ENCODE assay signal across 1 cellular context in the genomic region with DNA sequence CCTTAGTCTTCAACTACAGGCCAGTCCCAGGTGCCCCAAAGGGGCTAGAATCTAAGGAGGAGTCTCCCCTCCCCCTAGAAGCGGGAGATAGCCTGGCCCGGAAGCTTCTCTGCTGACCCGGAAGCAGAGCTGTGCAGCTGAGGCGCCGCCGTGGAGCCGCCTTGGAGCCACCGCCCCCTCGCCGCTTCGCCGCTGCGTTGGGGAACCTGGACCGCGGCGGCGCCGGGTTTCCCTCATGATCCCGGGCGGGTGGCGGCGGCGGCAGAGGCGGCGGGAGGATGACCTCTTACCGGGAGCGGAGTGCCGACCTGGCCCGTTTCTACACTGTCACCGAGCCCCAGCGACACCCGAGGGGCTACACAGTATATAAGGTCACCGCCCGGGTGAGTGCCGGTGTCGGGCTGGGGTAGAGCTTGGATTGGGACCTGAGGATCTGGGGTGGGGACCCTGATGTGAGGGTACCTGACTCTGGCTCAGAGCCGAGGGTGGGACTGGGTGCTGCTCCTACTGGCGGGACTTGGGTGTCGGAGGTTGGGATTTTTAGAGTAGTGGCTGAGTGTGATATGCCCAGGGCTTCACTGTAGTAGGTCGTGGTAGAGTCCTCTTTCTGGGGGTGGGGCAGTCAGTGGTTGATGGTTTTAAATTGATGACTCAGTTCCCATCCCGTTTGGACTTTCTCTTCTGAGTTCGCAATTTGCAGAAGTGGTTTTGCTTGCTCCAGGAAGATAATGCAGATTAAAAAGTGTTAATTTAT.
A peak's percentile ranks its signal among the peaks of the same experiment; 100 is the strongest.
TF ChIP-seq lines count a peak whose summit lies in the region.

A gene with protein sequence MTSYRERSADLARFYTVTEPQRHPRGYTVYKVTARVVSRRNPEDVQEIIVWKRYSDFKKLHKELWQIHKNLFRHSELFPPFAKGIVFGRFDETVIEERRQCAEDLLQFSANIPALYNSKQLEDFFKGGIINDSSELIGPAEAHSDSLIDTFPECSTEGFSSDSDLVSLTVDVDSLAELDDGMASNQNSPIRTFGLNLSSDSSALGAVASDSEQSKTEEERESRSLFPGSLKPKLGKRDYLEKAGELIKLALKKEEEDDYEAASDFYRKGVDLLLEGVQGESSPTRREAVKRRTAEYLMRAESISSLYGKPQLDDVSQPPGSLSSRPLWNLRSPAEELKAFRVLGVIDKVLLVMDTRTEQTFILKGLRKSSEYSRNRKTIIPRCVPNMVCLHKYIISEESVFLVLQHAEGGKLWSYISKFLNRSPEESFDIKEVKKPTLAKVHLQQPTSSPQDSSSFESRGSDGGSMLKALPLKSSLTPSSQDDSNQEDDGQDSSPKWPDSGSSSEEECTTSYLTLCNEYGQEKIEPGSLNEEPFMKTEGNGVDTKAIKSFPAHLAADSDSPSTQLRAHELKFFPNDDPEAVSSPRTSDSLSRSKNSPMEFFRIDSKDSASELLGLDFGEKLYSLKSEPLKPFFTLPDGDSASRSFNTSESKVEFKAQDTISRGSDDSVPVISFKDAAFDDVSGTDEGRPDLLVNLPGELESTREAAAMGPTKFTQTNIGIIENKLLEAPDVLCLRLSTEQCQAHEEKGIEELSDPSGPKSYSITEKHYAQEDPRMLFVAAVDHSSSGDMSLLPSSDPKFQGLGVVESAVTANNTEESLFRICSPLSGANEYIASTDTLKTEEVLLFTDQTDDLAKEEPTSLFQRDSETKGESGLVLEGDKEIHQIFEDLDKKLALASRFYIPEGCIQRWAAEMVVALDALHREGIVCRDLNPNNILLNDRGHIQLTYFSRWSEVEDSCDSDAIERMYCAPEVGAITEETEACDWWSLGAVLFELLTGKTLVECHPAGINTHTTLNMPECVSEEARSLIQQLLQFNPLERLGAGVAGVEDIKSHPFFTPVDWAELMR (plus strand): TSS at position 115 of the 754 bp plus-strand sequence. CDS start 164 bp downstream, at position 279.

TF ChIP-seq in HepG2, 621 proteins besides CTCF, POLR2A, EP300 and RAD21 (continued from another document and continues in another):
- TF ChIP-seq, protein P1, sequence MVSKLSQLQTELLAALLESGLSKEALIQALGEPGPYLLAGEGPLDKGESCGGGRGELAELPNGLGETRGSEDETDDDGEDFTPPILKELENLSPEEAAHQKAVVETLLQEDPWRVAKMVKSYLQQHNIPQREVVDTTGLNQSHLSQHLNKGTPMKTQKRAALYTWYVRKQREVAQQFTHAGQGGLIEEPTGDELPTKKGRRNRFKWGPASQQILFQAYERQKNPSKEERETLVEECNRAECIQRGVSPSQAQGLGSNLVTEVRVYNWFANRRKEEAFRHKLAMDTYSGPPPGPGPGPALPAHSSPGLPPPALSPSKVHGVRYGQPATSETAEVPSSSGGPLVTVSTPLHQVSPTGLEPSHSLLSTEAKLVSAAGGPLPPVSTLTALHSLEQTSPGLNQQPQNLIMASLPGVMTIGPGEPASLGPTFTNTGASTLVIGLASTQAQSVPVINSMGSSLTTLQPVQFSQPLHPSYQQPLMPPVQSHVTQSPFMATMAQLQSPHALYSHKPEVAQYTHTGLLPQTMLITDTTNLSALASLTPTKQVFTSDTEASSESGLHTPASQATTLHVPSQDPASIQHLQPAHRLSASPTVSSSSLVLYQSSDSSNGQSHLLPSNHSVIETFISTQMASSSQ (IDR thresholded peaks at IDR 0.05; ENCODE audit: low read depth) = no peak
- TF ChIP-seq, protein P1 (CRISPR knock-in tag; IDR thresholded peaks at IDR 0.05; ENCODE audit: borderline replicate concordance) = peak; percentile 73
- no peak for TF ChIP-seq KDM1A (CRISPR knock-in tag; IDR thresholded peaks at IDR 0.05)
- peak; percentile 60; the same call in 1 of the 2 replicates for TF ChIP-seq NFKB2 (CRISPR knock-in tag; IDR thresholded peaks at IDR 0.05; ENCODE audit: borderline replicate concordance)
- peak; percentile 67; the same call in 1 of the 2 replicates for TF ChIP-seq YEATS2 (CRISPR knock-in tag; IDR thresholded peaks at IDR 0.05; ENCODE audit: borderline replicate concordance)
- TF ChIP-seq SNRNP70 (IDR thresholded peaks at IDR 0.05; ENCODE audit: low read depth, low read length) = no peak
- TF ChIP-seq, protein P2, sequence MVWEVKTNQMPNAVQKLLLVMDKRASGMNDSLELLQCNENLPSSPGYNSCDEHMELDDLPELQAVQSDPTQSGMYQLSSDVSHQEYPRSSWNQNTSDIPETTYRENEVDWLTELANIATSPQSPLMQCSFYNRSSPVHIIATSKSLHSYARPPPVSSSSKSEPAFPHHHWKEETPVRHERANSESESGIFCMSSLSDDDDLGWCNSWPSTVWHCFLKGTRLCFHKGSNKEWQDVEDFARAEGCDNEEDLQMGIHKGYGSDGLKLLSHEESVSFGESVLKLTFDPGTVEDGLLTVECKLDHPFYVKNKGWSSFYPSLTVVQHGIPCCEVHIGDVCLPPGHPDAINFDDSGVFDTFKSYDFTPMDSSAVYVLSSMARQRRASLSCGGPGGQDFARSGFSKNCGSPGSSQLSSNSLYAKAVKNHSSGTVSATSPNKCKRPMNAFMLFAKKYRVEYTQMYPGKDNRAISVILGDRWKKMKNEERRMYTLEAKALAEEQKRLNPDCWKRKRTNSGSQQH (CRISPR knock-in tag; IDR thresholded peaks at IDR 0.05; ENCODE audit: low read depth) = peak; percentile 61; the same call in 1 of the 2 replicates
- TF ChIP-seq, protein P3, sequence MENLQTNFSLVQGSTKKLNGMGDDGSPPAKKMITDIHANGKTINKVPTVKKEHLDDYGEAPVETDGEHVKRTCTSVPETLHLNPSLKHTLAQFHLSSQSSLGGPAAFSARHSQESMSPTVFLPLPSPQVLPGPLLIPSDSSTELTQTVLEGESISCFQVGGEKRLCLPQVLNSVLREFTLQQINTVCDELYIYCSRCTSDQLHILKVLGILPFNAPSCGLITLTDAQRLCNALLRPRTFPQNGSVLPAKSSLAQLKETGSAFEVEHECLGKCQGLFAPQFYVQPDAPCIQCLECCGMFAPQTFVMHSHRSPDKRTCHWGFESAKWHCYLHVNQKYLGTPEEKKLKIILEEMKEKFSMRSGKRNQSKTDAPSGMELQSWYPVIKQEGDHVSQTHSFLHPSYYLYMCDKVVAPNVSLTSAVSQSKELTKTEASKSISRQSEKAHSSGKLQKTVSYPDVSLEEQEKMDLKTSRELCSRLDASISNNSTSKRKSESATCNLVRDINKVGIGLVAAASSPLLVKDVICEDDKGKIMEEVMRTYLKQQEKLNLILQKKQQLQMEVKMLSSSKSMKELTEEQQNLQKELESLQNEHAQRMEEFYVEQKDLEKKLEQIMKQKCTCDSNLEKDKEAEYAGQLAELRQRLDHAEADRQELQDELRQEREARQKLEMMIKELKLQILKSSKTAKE (CRISPR knock-in tag; IDR thresholded peaks at IDR 0.05; ENCODE audit: borderline replicate concordance) = no peak
- TF ChIP-seq ATAD3A (CRISPR knock-in tag; IDR thresholded peaks at IDR 0.05) = no peak
- no peak for TF ChIP-seq HOXA7 (CRISPR knock-in tag; IDR thresholded peaks at IDR 0.05)
- no peak for TF ChIP-seq CC2D1A (CRISPR knock-in tag; IDR thresholded peaks at IDR 0.05)
- no peak for TF ChIP-seq ZNF382 (CRISPR knock-in tag; IDR thresholded peaks at IDR 0.05; ENCODE audit: borderline replicate concordance)
- peak; percentile 48; the same call in 1 of the 2 replicates for TF ChIP-seq TGIF2 (CRISPR knock-in tag; IDR thresholded peaks at IDR 0.05)
- peak; percentile 78 for TF ChIP-seq SALL1 (CRISPR knock-in tag; IDR thresholded peaks at IDR 0.05)
- TF ChIP-seq NCOA2 (CRISPR knock-in tag; IDR thresholded peaks at IDR 0.05) = no peak
- TF ChIP-seq ZNF138 (CRISPR knock-in tag; IDR thresholded peaks at IDR 0.05; ENCODE audit: low read depth) = no peak
- peak; percentile 29; the same call in 1 of the 2 replicates for TF ChIP-seq ZNF614 (CRISPR knock-in tag; IDR thresholded peaks at IDR 0.05; ENCODE audit: borderline replicate concordance)
- TF ChIP-seq HDAC2 (CRISPR knock-in tag; IDR thresholded peaks at IDR 0.05) = peak; percentile 71; the same call in 1 of the 2 replicates
- TF ChIP-seq, protein P4, sequence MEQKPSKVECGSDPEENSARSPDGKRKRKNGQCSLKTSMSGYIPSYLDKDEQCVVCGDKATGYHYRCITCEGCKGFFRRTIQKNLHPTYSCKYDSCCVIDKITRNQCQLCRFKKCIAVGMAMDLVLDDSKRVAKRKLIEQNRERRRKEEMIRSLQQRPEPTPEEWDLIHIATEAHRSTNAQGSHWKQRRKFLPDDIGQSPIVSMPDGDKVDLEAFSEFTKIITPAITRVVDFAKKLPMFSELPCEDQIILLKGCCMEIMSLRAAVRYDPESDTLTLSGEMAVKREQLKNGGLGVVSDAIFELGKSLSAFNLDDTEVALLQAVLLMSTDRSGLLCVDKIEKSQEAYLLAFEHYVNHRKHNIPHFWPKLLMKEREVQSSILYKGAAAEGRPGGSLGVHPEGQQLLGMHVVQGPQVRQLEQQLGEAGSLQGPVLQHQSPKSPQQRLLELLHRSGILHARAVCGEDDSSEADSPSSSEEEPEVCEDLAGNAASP (CRISPR knock-in tag; IDR thresholded peaks at IDR 0.05; ENCODE audit: borderline replicate concordance) = 0 out of 2 replicates have a peak, but pooled peaks have one; percentile 32
- TF ChIP-seq, protein P5, sequence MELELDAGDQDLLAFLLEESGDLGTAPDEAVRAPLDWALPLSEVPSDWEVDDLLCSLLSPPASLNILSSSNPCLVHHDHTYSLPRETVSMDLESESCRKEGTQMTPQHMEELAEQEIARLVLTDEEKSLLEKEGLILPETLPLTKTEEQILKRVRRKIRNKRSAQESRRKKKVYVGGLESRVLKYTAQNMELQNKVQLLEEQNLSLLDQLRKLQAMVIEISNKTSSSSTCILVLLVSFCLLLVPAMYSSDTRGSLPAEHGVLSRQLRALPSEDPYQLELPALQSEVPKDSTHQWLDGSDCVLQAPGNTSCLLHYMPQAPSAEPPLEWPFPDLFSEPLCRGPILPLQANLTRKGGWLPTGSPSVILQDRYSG (CRISPR knock-in tag; IDR thresholded peaks at IDR 0.05) = no peak
- TF ChIP-seq PHF8 (CRISPR knock-in tag; IDR thresholded peaks at IDR 0.05) = peak; percentile 76
- TF ChIP-seq ZNF547 (CRISPR knock-in tag; IDR thresholded peaks at IDR 0.05) = peak; percentile 59; the same call in 1 of the 2 replicates
- peak; percentile 88 for TF ChIP-seq KDM2A (CRISPR knock-in tag; IDR thresholded peaks at IDR 0.05; ENCODE audit: borderline replicate concordance, low read depth)
- no peak for TF ChIP-seq ZNF253 (CRISPR knock-in tag; IDR thresholded peaks at IDR 0.05; ENCODE audit: borderline replicate concordance)
- TF ChIP-seq, protein P6, sequence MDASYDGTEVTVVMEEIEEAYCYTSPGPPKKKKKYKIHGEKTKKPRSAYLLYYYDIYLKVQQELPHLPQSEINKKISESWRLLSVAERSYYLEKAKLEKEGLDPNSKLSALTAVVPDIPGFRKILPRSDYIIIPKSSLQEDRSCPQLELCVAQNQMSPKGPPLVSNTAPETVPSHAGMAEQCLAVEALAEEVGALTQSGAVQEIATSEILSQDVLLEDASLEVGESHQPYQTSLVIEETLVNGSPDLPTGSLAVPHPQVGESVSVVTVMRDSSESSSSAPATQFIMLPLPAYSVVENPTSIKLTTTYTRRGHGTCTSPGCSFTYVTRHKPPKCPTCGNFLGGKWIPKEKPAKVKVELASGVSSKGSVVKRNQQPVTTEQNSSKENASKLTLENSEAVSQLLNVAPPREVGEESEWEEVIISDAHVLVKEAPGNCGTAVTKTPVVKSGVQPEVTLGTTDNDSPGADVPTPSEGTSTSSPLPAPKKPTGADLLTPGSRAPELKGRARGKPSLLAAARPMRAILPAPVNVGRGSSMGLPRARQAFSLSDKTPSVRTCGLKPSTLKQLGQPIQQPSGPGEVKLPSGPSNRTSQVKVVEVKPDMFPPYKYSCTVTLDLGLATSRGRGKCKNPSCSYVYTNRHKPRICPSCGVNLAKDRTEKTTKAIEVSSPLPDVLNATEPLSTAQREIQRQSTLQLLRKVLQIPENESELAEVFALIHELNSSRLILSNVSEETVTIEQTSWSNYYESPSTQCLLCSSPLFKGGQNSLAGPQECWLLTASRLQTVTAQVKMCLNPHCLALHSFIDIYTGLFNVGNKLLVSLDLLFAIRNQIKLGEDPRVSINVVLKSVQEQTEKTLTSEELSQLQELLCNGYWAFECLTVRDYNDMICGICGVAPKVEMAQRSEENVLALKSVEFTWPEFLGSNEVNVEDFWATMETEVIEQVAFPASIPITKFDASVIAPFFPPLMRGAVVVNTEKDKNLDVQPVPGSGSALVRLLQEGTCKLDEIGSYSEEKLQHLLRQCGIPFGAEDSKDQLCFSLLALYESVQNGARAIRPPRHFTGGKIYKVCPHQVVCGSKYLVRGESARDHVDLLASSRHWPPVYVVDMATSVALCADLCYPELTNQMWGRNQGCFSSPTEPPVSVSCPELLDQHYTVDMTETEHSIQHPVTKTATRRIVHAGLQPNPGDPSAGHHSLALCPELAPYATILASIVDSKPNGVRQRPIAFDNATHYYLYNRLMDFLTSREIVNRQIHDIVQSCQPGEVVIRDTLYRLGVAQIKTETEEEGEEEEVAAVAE (CRISPR knock-in tag; IDR thresholded peaks at IDR 0.05; ENCODE audit: borderline replicate concordance) = no peak
- TF ChIP-seq ARHGAP35 (CRISPR knock-in tag; IDR thresholded peaks at IDR 0.05; ENCODE audit: borderline replicate concordance) = peak; percentile 45; the same call in 1 of the 2 replicates
- TF ChIP-seq, protein P7, sequence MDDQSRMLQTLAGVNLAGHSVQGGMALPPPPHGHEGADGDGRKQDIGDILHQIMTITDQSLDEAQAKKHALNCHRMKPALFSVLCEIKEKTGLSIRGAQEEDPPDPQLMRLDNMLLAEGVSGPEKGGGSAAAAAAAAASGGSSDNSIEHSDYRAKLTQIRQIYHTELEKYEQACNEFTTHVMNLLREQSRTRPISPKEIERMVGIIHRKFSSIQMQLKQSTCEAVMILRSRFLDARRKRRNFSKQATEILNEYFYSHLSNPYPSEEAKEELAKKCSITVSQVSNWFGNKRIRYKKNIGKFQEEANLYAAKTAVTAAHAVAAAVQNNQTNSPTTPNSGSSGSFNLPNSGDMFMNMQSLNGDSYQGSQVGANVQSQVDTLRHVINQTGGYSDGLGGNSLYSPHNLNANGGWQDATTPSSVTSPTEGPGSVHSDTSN (CRISPR knock-in tag; IDR thresholded peaks at IDR 0.05; ENCODE audit: borderline replicate concordance) = no peak
- TF ChIP-seq KAT8 (CRISPR knock-in tag; IDR thresholded peaks at IDR 0.05) = peak; percentile 97
